ENCODE assay signal across 25 cellular contexts in genomic region chr3:140088058-140088457, GRCh38.
"Had no signal": no experiment of that assay in that cellular context is flagged by ENCODE, and none has a peak within 500 bp of the region (broad histone marks: within the 10 kb centered on the region; RNA-seq: fewer than 3 reads in every experiment).

No MANE protein-coding gene starts in this region.

- DNase-seq: colonic mucosa; cortex of kidney; dermis blood vessel endothelial cell; dorsolateral prefrontal cortex; effector CD4-positive, alpha-beta T cell; effector CD8-positive, alpha-beta T cell; effector memory CD4-positive, alpha-beta T cell; effector memory CD8-positive, alpha-beta T cell; endodermal cell; erythroblast; esophagus squamous epithelium; foreskin fibroblast; foreskin keratinocyte; foreskin melanocyte; gastrocnemius medialis; glutamatergic neuron; head of caudate nucleus; heart left ventricle; heart right ventricle had no signal

- H3K27me3 Mint-ChIP-seq: dendritic cell treated with granulocyte-macrophage colony-stimulating factor and Interleukin-4, amounts not matched to agents 40 ng/mL and 50 ng/mL, for 4 days had no signal

- H3K4me3 Mint-ChIP-seq: dendritic cell treated with granulocyte-macrophage colony-stimulating factor and Interleukin-4, amounts not matched to agents 40 ng/mL and 50 ng/mL, for 4 days; effector memory CD8-positive, alpha-beta T cell; endodermal cell had no signal

- ATAC-seq: effector memory CD8-positive, alpha-beta T cell; esophagus mucosa; foreskin keratinocyte; gastrocnemius medialis; gastroesophageal sphincter; heart left ventricle; heart right ventricle had no signal

- H3K27me3 ChIP-seq: colonic mucosa, dorsolateral prefrontal cortex, esophagus muscularis mucosa, esophagus squamous epithelium, gastrocnemius medialis, gastroesophageal sphincter had no signal

- H3K4me3 ChIP-seq: colonic mucosa, coronary artery, dorsolateral prefrontal cortex, esophagus muscularis mucosa, esophagus squamous epithelium, gastrocnemius medialis, gastroesophageal sphincter, heart left ventricle, heart right ventricle had no signal

- H3K27ac Mint-ChIP-seq: dendritic cell treated with granulocyte-macrophage colony-stimulating factor and Interleukin-4, amounts not matched to agents 40 ng/mL and 50 ng/mL, for 4 days; effector memory CD8-positive, alpha-beta T cell; endodermal cell had no signal

- H3K9me3 ChIP-seq: colonic mucosa, esophagus muscularis mucosa, gastrocnemius medialis had no signal

- H3K36me3 ChIP-seq: colonic mucosa, esophagus muscularis mucosa, esophagus squamous epithelium, gastrocnemius medialis, gastroesophageal sphincter, heart left ventricle, heart right ventricle had no signal

- H3K27ac ChIP-seq: colonic mucosa, coronary artery, dorsolateral prefrontal cortex, epithelial cell of prostate, esophagus muscularis mucosa, esophagus squamous epithelium, foreskin keratinocyte, gastrocnemius medialis, gastroesophageal sphincter, heart left ventricle, heart right ventricle had no signal

- H3K4me1 ChIP-seq: colonic mucosa, esophagus squamous epithelium, foreskin keratinocyte had no signal
